Comparison of ENCODE assay signal across 21 cellular contexts in genomic region chr2:127917916-127918315, GRCh38. TPM values are rescaled to one million over a fixed set of nuclear protein-coding genes. Genes with fewer than 3 reads are reported as not detected.
DNase-seq lines count a peak whose midpoint lies in the region; ATAC-seq and TF ChIP-seq lines count a peak whose summit lies in the region.
"Had no signal": no experiment of that assay in that cellular context is flagged by ENCODE, and none has a peak within 500 bp of the region (broad histone marks: within the 10 kb centered on the region; RNA-seq: fewer than 3 reads in every experiment).

No MANE protein-coding gene starts in this region.

- H3K27me3 ChIP-seq in GM23248 (replicated peaks; ENCODE audit: insufficient read depth): no peaks in the 10 kb centered on the region
- no peaks in the 10 kb centered on the region for H3K27me3 ChIP-seq in PC-3 (ENCODE audit: low read length)

- no peaks in the 10 kb centered on the region for H3F3A ChIP-seq in GM23248 (ENCODE audit: insufficient read depth)
- H3F3A ChIP-seq in PC-3 (ENCODE audit: low read length, unreplicated experiment): no peaks in the 10 kb centered on the region

- H3K9ac ChIP-seq in GM23248 (no peak overlapping the region), PC-3 (ENCODE audit: low read length) (no peak overlapping the region)

- in situ Hi-C loops in GM23248 (cut with MboI): no loop called here

- H4K20me1 ChIP-seq in GM23248 (ENCODE audit: insufficient read depth): no peaks in the 10 kb centered on the region
- H4K20me1 ChIP-seq in PC-3 (ENCODE audit: low read length): no peaks in the 10 kb centered on the region

- H3K9me2 ChIP-seq in GM23248 (ENCODE audit: insufficient read depth) (no peaks in the 10 kb centered on the region), PC-3 (replicated peaks; ENCODE audit: low read length) (no peaks in the 10 kb centered on the region)

- H2AFZ ChIP-seq in GM23248: no peak overlapping the region
- no peak overlapping the region for H2AFZ ChIP-seq in PC-3 (ENCODE audit: low read length)
- H2AFZ ChIP-seq: GM23338 had no signal

- CTCF ChIA-PET in PC-3 (lab: Charles Lee): no interaction called here

- H3K9me3 ChIP-seq in GM23248 (ENCODE audit: low read depth) (no peaks in the 10 kb centered on the region), PC-3 (ENCODE audit: low read length) (no peaks in the 10 kb centered on the region)

- H3K4me2 ChIP-seq in GM23248 (ENCODE audit: unreplicated experiment) (no peak overlapping the region), PC-3 (ENCODE audit: low read length) (no peak overlapping the region)
- H3K4me2 ChIP-seq: GM23338 had no signal

- H3K4me1 ChIP-seq in GM23248 (ENCODE audit: insufficient read depth) (no peaks in the 10 kb centered on the region; the same call in 1 of the 2 replicates), PC-3 (ENCODE audit: insufficient read depth, low read length) (peaks cover 12% of the 10 kb centered on the region)

- intact Hi-C loops in PC-3 (cut with micrococcal nuclease): no loop called here

- DNase-seq in GM23248: peak; percentile 39
- DNase-seq in amniotic epithelial cell (ENCODE audit: low read depth): peak; percentile 32
- peak; percentile 28 for DNase-seq in fibroblast of peridontal ligament (ENCODE audit: extremely low read depth)
- DNase-seq in stromal cell of bone marrow (ENCODE audit: low read depth): peak; percentile 2
- no peak for DNase-seq in PC-3
- no peak for DNase-seq in NCI-H82 (lab: John Stamatoyannopoulos, UW)
- DNase-seq: AML-193, DMS79, MM.1S, NCI-H1092, NCI-H1436 treated with DMSO at 0.1 percent for 48 hours, NCI-H2029 treated with DMSO at 0.1 percent for 48 hours, NCI-H2171 treated with DMSO at 0.1 percent for 48 hours, NCI-H446 treated with DMSO at 0.1 percent for 48 hours, NCI-H69 had no signal

- TF ChIP-seq CTCF in PC-3 (conservative IDR thresholded peaks at IDR 0.05; ENCODE audit: low read depth, low read length): no peak

- WGBS in GM23248 (ENCODE audit: low coverage in 1 of 2, low lambda C conversion rate in 2 of 2, missing lambda C conversion rate in 2 of 2), 2 experiments: 95 to 98% methylated on average over 4 of the region's 4 CpGs

- H3K36me3 ChIP-seq in GM23248 (ENCODE audit: low read depth) (no peaks in the 10 kb centered on the region), PC-3 (ENCODE audit: low read depth, low read length) (no peaks in the 10 kb centered on the region)

- no TSS peak for BruUV-seq in PC-3 (replicated peaks; lab: Mats Ljungman, UMichigan)

- H3K27ac ChIP-seq in GM23248 (no peak overlapping the region), PC-3 (ENCODE audit: low read length) (no peak overlapping the region)
- H3K27ac ChIP-seq: C4-2B had no signal

- POLR2A ChIA-PET in PC-3 (lab: Charles Lee; ENCODE audit: unreplicated experiment): no interaction called here

- no peak overlapping the region for H3K4me3 ChIP-seq in GM23248
- H3K4me3 ChIP-seq in PC-3 (ENCODE audit: low read length): no peak overlapping the region
- H3K4me3 ChIP-seq: GM23338 had no signal

- no peaks in the 10 kb centered on the region for H3K79me2 ChIP-seq in GM23248 (ENCODE audit: insufficient read depth)
- no peaks in the 10 kb centered on the region for H3K79me2 ChIP-seq in PC-3 (ENCODE audit: low read length)

- no peak for ATAC-seq in PC-3
- ATAC-seq in HG03442 (IDR thresholded peaks at IDR 0.05; ENCODE audit: unreplicated experiment): no peak
- no peak for ATAC-seq in GM18511 (IDR thresholded peaks at IDR 0.05; ENCODE audit: unreplicated experiment)
- ATAC-seq: GM23338, HCT116, Right ventricle myocardium inferior had no signal

RNA-seq across cellular contexts. Expression of gene AMMECR1L, which starts 32.2 kb away (rescaled TPM):
- 19.0 and 20.9 TPM in 2 replicates for total RNA-seq in GM23248 (2014; rRNA removed; shearing (Covaris generic))
- polyA plus RNA-seq in GM23248 (2016; fragmentation: Nextera tagmentation; extraction: Ambion mirVana): 13.2 TPM in 2 replicates
- 10.9 and 14.6 TPM in 2 replicates for total RNA-seq in PC-3 (2014; rRNA removed)

RNA-seq across cellular contexts. Expression of gene POLR2D, which starts 60.0 kb away (rescaled TPM):
- 12.8 and 17.2 TPM in 2 replicates for total RNA-seq in GM23248 (2014; rRNA removed; shearing (Covaris generic))
- polyA plus RNA-seq in GM23248 (2016; fragmentation: Nextera tagmentation; extraction: Ambion mirVana): 36.0 and 41.7 TPM in 2 replicates
- total RNA-seq in PC-3 (2014; rRNA removed): 23.6 and 25.3 TPM in 2 replicates

Comparison
In these comparisons a context has a peak if more than half of its experiments do, and no peak if none do; other contexts are left out.
1. DNase-seq: peak in GM23248 (single experiment), amniotic epithelial cell (single experiment), fibroblast of peridontal ligament (single experiment) and stromal cell of bone marrow (single experiment); none in PC-3 (single experiment) and NCI-H82 (single experiment).